Comparison of ENCODE assay signal across 8 cellular contexts in genomic region chr13:30898721-30899188, GRCh38. TPM values are rescaled to one million over a fixed set of nuclear protein-coding genes. Genes with fewer than 3 reads are reported as not detected.
DNase-seq lines count a peak whose midpoint lies in the region; ATAC-seq and FAIRE-seq lines count a peak whose summit lies in the region.

No MANE protein-coding gene starts in this region.

- peak overlapping the region; percentile 65 for H3K18ac ChIP-seq in neuronal stem cell (ENCODE audit: low read length)

- H4K20me1 ChIP-seq in BLaER1, result no peaks in the 10 kb centered on the region

- peak; percentile 66 for ATAC-seq in esophagus mucosa

- H3K79me1 ChIP-seq in neuronal stem cell (ENCODE audit: low read depth, low read length), result no peaks in the 10 kb centered on the region

- DNase-seq in NCI-H226 (peak; percentile 48), neuronal stem cell (ENCODE audit: low spot score) (no peak), small intestine (no peak), SW480 (ENCODE audit: low spot score) (no peak), NCI-H2081 treated with DMSO at 0.1 percent for 48 hours (lab: John Stamatoyannopoulos, UW) (no peak), NCI-H526 (lab: John Stamatoyannopoulos, UW) (no peak)

- no peaks in the 10 kb centered on the region for H3K27me3 ChIP-seq in BLaER1
- H3K27me3 ChIP-seq in neuronal stem cell (ENCODE audit: control insufficient read depth in 3 of 3, insufficient read depth in 3 of 3, low read depth in 1 of 3, low read length in 3 of 3), result no peaks in the 10 kb centered on the region
- peaks cover 0 to 4% of the 10 kb centered on the region in 2 donors for H3K27me3 ChIP-seq in small intestine (ENCODE audit: control insufficient read depth in 2 of 2, insufficient read depth in 2 of 2, low read length in 2 of 2)

- H3K27ac ChIP-seq in BLaER1, result peak overlapping the region; percentile 28
- no peak overlapping the region for H3K27ac ChIP-seq in neuronal stem cell (replicated peaks; ENCODE audit: low read length)
- H3K27ac ChIP-seq in small intestine (ENCODE audit: low read depth in 1 of 2, low read length in 1 of 2), result peak overlapping the region in 1 of 2 donors; percentile 30

- H3K4me3 ChIP-seq in BLaER1 (no peak overlapping the region), neuronal stem cell (ENCODE audit: low read length in 2 of 2) (no peak overlapping the region), small intestine (ENCODE audit: low read depth in 1 of 2, low read length in 2 of 2) (no peak overlapping the region)

- peak overlapping the region; percentile 77 for H2BK5ac ChIP-seq in neuronal stem cell (ENCODE audit: low read length)

- no peak overlapping the region for H2BK120ac ChIP-seq in neuronal stem cell (ENCODE audit: low read depth, low read length)

- peak overlapping the region; percentile 71 for H2AK5ac ChIP-seq in neuronal stem cell (ENCODE audit: low read depth, low read length)

- H3K4me2 ChIP-seq in BLaER1 (peak overlapping the region; percentile 36), neuronal stem cell (ENCODE audit: insufficient read depth, low read length, poor library complexity, severe bottlenecking) (no peak overlapping the region)

- FAIRE-seq in small intestine (lab: Jason Lieb, UNC), result no peak

- H3K4me1 ChIP-seq in BLaER1, result peaks cover 26% of the 10 kb centered on the region
- H3K4me1 ChIP-seq in neuronal stem cell (ENCODE audit: control insufficient read depth in 2 of 2, insufficient read depth in 1 of 2, low read depth in 1 of 2, low read length in 2 of 2), result peaks cover 8 to 10% of the 10 kb centered on the region in 2 donors
- H3K4me1 ChIP-seq in small intestine (ENCODE audit: control insufficient read depth in 2 of 2, insufficient read depth in 1 of 2, low read depth in 1 of 2, low read length in 1 of 2), result no peaks in the 10 kb centered on the region

- no peak overlapping the region for H3K9ac ChIP-seq in BLaER1
- H3K9ac ChIP-seq in neuronal stem cell (ENCODE audit: low read depth, low read length, poor library complexity), result no peak overlapping the region

- peak overlapping the region; percentile 31 for H2AFZ ChIP-seq in neuronal stem cell (ENCODE audit: low read length)

- H2BK15ac ChIP-seq in neuronal stem cell (ENCODE audit: low read length), result no peak overlapping the region

- WGBS in neuronal stem cell (ENCODE audit: extremely low coverage in 2 of 2, insufficient read length in 2 of 2, insufficient replicate concordance in 1 of 2), 2 donors, result no CpG with 5 or more reads among the region's 7 CpGs
- 60 to 67% (median 65%) methylated on average over 7 of the region's 7 CpGs for WGBS in small intestine, 3 donors

- no peak overlapping the region for H4K91ac ChIP-seq in neuronal stem cell (ENCODE audit: low read depth, low read length, poor library complexity)

- no peak overlapping the region for H3K4ac ChIP-seq in neuronal stem cell (ENCODE audit: low read length)

- no peak overlapping the region for H2BK12ac ChIP-seq in neuronal stem cell (ENCODE audit: low read length)

- no peaks in the 10 kb centered on the region for H3K9me3 ChIP-seq in BLaER1
- H3K9me3 ChIP-seq in neuronal stem cell (replicated peaks in 1 of 2; ENCODE audit: control insufficient read depth in 2 of 2, insufficient read depth in 1 of 2, low read depth in 1 of 2, low read length in 2 of 2), result no peaks in the 10 kb centered on the region
- H3K9me3 ChIP-seq in small intestine (ENCODE audit: control insufficient read depth, low read depth), result no peaks in the 10 kb centered on the region

- no peak overlapping the region for H3K14ac ChIP-seq in neuronal stem cell (ENCODE audit: low read length)

- peak overlapping the region; percentile 29 for H4K8ac ChIP-seq in neuronal stem cell (ENCODE audit: low read depth, low read length)

- H3K23ac ChIP-seq in neuronal stem cell (ENCODE audit: low read depth, low read length, poor library complexity), result no peak overlapping the region

- no peaks in the 10 kb centered on the region for H3K36me3 ChIP-seq in BLaER1
- no peaks in the 10 kb centered on the region for H3K36me3 ChIP-seq in neuronal stem cell (replicated peaks in 1 of 2; ENCODE audit: control insufficient read depth in 2 of 2, insufficient read depth in 2 of 2, low read length in 2 of 2)
- H3K36me3 ChIP-seq in small intestine (ENCODE audit: control insufficient read depth in 2 of 2, insufficient read depth in 2 of 2, low read length in 2 of 2), result no peaks in the 10 kb centered on the region

RNA-seq across cellular contexts. Expression of gene MEDAG, which starts 7.3 kb away (rescaled TPM):
- 2.7 TPM for total RNA-seq in esophagus mucosa
- 0.31 TPM for polyA plus RNA-seq in neuronal stem cell (2013, experiment 1 of 2)
- polyA plus RNA-seq in neuronal stem cell (2013, experiment 2 of 2), result 0.18 TPM
- polyA plus RNA-seq in small intestine, result 10 to 100 TPM in 1 of 3 donors, 1 to 10 TPM in 1, under 1 TPM in 1; 0.67 to 21.4 (median 2.4) TPM

RNA-seq across cellular contexts. Expression of gene TEX26, which starts 33.7 kb away (rescaled TPM):
- not detected for total RNA-seq in esophagus mucosa
- 0.24 TPM for polyA plus RNA-seq in neuronal stem cell (2013, experiment 1 of 2)
- polyA plus RNA-seq in neuronal stem cell (2013, experiment 2 of 2), result 0.18 TPM
- polyA plus RNA-seq in small intestine, result not detected
